In genomic region chr10:52653510-52653909, GRCh38 we compare ENCODE assay signal across 18 cellular contexts.
DNase-seq lines count a peak whose midpoint lies in the region; ATAC-seq, FAIRE-seq and TF ChIP-seq lines count a peak whose summit lies in the region.
"Had no signal": no experiment of that assay in that cellular context is flagged by ENCODE, and none has a peak within 500 bp of the region (broad histone marks: within the 10 kb centered on the region; RNA-seq: fewer than 3 reads in every experiment).

No MANE protein-coding gene starts in this region.

- H3K9ac ChIP-seq in HepG2 (ENCODE audit: insufficient read depth, low read depth, low read length): no peak overlapping the region
- H3K9ac ChIP-seq: parathyroid adenoma had no signal

- H3K4me3 Mint-ChIP-seq in HFFc6 (no peak overlapping the region), chondrocyte (ENCODE audit: unreplicated experiment) (no peak overlapping the region)
- H3K4me3 Mint-ChIP-seq: CD8-positive, alpha-beta memory T cell; GM23338 had no signal

- H3K4me1 ChIP-seq in HepG2 (ENCODE audit: insufficient read depth, low read length) (0 out of 2 replicates have a peak, but pooled peaks cover 9% of the 10 kb centered on the region), tibial artery (peaks cover 0 to 21% (median 5%) of the 10 kb centered on the region in 4 donors), thyroid gland (no peaks in the 10 kb centered on the region)
- H3K4me1 ChIP-seq: body of pancreas, parathyroid adenoma had no signal

- H3K27ac Mint-ChIP-seq in HFFc6 (no peak overlapping the region), chondrocyte (ENCODE audit: unreplicated experiment) (no peak overlapping the region)
- H3K27ac Mint-ChIP-seq: CD8-positive, alpha-beta memory T cell; GM23338 had no signal

- H3K27me3 ChIP-seq in HepG2 (ENCODE audit: control insufficient read depth in 1 of 2, insufficient read depth in 2 of 2, low read length in 2 of 2) (no peaks in the 10 kb centered on the region), tibial artery (no peaks in the 10 kb centered on the region), thyroid gland (no peaks in the 10 kb centered on the region)
- H3K27me3 ChIP-seq: body of pancreas had no signal

- CTCF ChIA-PET in HepG2 (lab: Yijun Ruan, JAX; ENCODE audit: low intra/inter-chr PET ratio, low total read pairs): no interaction called here

- H2AFZ ChIP-seq in HepG2 (ENCODE audit: low read length): no peak overlapping the region
- H2AFZ ChIP-seq: GM23338, parathyroid adenoma had no signal

- no peak for TF ChIP-seq POLR2A in HepG2 (IDR thresholded peaks at IDR 0.05; ENCODE audit: insufficient read depth in 1 of 2, low read depth in 2 of 2, low read length in 2 of 2)
- TF ChIP-seq POLR2A in thyroid gland (IDR thresholded peaks at IDR 0.05): no peak

- no TSS peak for BruUV-seq in HepG2 (replicated peaks; lab: Mats Ljungman, UMichigan)

- H3K27me3 Mint-ChIP-seq in HFFc6 (ENCODE audit: insufficient read depth) (peaks cover 1% of the 10 kb centered on the region; the same call in 1 of the 2 replicates), chondrocyte (ENCODE audit: low read depth) (no peaks in the 10 kb centered on the region)
- H3K27me3 Mint-ChIP-seq: CD8-positive, alpha-beta memory T cell had no signal

- TF ChIP-seq CTCF in HFFc6 (IDR thresholded peaks at IDR 0.05): peak; percentile 21; the same call in 1 of the 2 replicates
- TF ChIP-seq CTCF in chondrocyte (IDR thresholded peaks at IDR 0.05): peak; percentile 16
- peak; percentile 26 for TF ChIP-seq CTCF in HepG2 (CRISPR knock-in tag; IDR thresholded peaks at IDR 0.05)
- peak; percentile 39 for TF ChIP-seq CTCF in tibial artery (IDR thresholded peaks at IDR 0.05)
- TF ChIP-seq CTCF in thyroid gland (IDR thresholded peaks at IDR 0.05): no peak

- FAIRE-seq in HepG2 (lab: Jason Lieb, UNC): no peak
- FAIRE-seq: frontal cortex had no signal

- H3K9me3 ChIP-seq in HepG2 (ENCODE audit: low read length) (no peaks in the 10 kb centered on the region), tibial artery (no peaks in the 10 kb centered on the region), thyroid gland (no peaks in the 10 kb centered on the region)
- H3K9me3 ChIP-seq: body of pancreas had no signal

- TF ChIP-seq RAD21 in HepG2 (CRISPR knock-in tag; IDR thresholded peaks at IDR 0.05): no peak

- 54% methylated on average over 3 of the region's 3 CpGs for WGBS in HepG2 (ENCODE audit: low lambda C conversion rate)
- 65 to 70% methylated on average over 3 of the region's 3 CpGs for WGBS in thyroid gland, 2 donors

- H3K4me1 Mint-ChIP-seq in HFFc6 (ENCODE audit: low read depth) (peaks cover 44% of the 10 kb centered on the region), chondrocyte (ENCODE audit: low read depth) (peaks cover 10% of the 10 kb centered on the region)
- H3K4me1 Mint-ChIP-seq: CD8-positive, alpha-beta memory T cell; GM23338 had no signal

- H3K4me3 ChIP-seq in HepG2 (replicated peaks in 1 of 3; ENCODE audit: insufficient read depth in 1 of 3, low read depth in 2 of 3, low read length in 3 of 3) (no peak overlapping the region), tibial artery (no peak overlapping the region), thyroid gland (replicated peaks in 1 of 3) (no peak overlapping the region)
- H3K4me3 ChIP-seq: body of pancreas, GM23338 had no signal

- intact Hi-C loops in HepG2 (cut with micrococcal nuclease; ENCODE audit: unreplicated experiment): no loop called here
- intact Hi-C loops in tibial artery (cut with DNase I; ENCODE audit: low total_unique reads): no loop called here
- intact Hi-C loops in thyroid gland (cut with DNase I): no loop called here

- H4K20me1 ChIP-seq in HepG2 (ENCODE audit: insufficient read depth, low read length): no peaks in the 10 kb centered on the region

- ATAC-seq in HepG2 (no peak), GM21528 (IDR thresholded peaks at IDR 0.05; ENCODE audit: low FRiP score, unreplicated experiment) (no peak)
- ATAC-seq: body of pancreas, GM23338 had no signal

- H3K4me2 ChIP-seq in HepG2 (ENCODE audit: low read depth, low read length): no peak overlapping the region
- H3K4me2 ChIP-seq: GM23338 had no signal

- H3K36me3 Mint-ChIP-seq in HFFc6 (ENCODE audit: low read depth): no peaks in the 10 kb centered on the region
- H3K36me3 Mint-ChIP-seq in chondrocyte (ENCODE audit: low read depth): no peaks in the 10 kb centered on the region
- H3K36me3 Mint-ChIP-seq: CD8-positive, alpha-beta memory T cell had no signal

- H3K36me3 ChIP-seq in HepG2 (replicated peaks in 1 of 2; ENCODE audit: control insufficient read depth in 1 of 2, insufficient read depth in 2 of 2, low read length in 2 of 2): no peaks in the 10 kb centered on the region
- no peaks in the 10 kb centered on the region for H3K36me3 ChIP-seq in tibial artery
- no peaks in the 10 kb centered on the region for H3K36me3 ChIP-seq in thyroid gland
- H3K36me3 ChIP-seq: WERI-Rb-1 had no signal

- no peaks in the 10 kb centered on the region for H3K9me3 Mint-ChIP-seq in HFFc6
- no peaks in the 10 kb centered on the region for H3K9me3 Mint-ChIP-seq in chondrocyte (ENCODE audit: low read depth)
- H3K9me3 Mint-ChIP-seq: GM23338 had no signal

- H3K27ac ChIP-seq in HepG2 (ENCODE audit: extremely low read length, insufficient read depth, low read length) (no peak overlapping the region), tibial artery (no peak overlapping the region), thyroid gland (no peak overlapping the region)
- H3K27ac ChIP-seq: body of pancreas, parathyroid adenoma, WERI-Rb-1 had no signal

- in situ Hi-C loops in HepG2 (cut with HindIII; ENCODE audit: extremely low pct_ligation_motif_present, low pct_unique_long_range_greater_than_20kb): no loop called here

- POLR2A ChIA-PET in HepG2 (lab: Yijun Ruan, JAX): no interaction called here

- no peak for TF ChIP-seq EP300 in HepG2 (IDR thresholded peaks at IDR 0.05; ENCODE audit: low read depth in 2 of 2, low read length in 2 of 2)
- TF ChIP-seq EP300 in HepG2 (CRISPR knock-in tag; IDR thresholded peaks at IDR 0.05; ENCODE audit: borderline replicate concordance): no peak

- DNase-seq in HFFc6 (no peak), chondrocyte (ENCODE audit: low spot score) (no peak), HepG2 (ENCODE audit: low spot score) (no peak), tibial artery (no peak), thyroid gland (no peak), NCI-H187 (lab: John Stamatoyannopoulos, UW) (no peak)
- DNase-seq: body of pancreas; CD8-positive, alpha-beta memory T cell; effector memory CD4-positive, alpha-beta T cell; GF-D8; islet precursor cell; NCI-H1048; NCI-H345; WERI-Rb-1 had no signal

- no peaks in the 10 kb centered on the region for H3K79me2 ChIP-seq in HepG2 (ENCODE audit: insufficient read depth, low read length)
- H3K79me2 ChIP-seq: parathyroid adenoma had no signal

TF ChIP-seq in HepG2, 621 proteins besides CTCF, POLR2A, EP300 and RAD21 (continues in another document):
- TF ChIP-seq ATF4 (CRISPR knock-in tag; IDR thresholded peaks at IDR 0.05) (no peak), DMTF1 (CRISPR knock-in tag; IDR thresholded peaks at IDR 0.05) (no peak), MZF1 (CRISPR knock-in tag; IDR thresholded peaks at IDR 0.05; ENCODE audit: borderline replicate concordance) (no peak), ZNF879 (CRISPR knock-in tag; IDR thresholded peaks at IDR 0.05) (no peak)

Comparison
In these comparisons a context has a peak if more than half of its experiments do, and no peak if none do; other contexts are left out.
1. CTCF ChIP-seq: peak in HFFc6 (single experiment), chondrocyte (single experiment), HepG2 (single experiment) and tibial artery (2 of 2); none in thyroid gland (0 of 6).